Comparison of ENCODE assay signal across 23 cellular contexts in the genomic region with DNA sequence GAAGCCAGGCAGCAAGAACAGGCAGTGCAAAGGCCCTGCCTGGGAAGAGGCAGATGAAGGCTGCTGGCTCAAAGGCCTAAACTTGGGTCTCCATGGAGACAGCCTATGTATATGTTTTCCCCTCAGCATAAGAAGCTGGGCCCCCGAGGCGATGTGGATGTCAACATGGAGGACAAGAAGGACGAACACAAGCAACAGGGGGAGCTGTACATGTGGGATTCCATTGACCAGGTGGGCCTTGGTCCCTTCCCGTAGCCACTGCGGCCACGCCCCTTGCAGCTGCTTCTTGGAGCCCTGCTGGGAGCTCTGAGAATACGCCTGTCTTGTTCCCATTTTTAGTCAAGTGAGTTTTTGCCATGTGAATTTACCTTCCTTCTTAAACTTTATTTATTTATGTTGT.
A peak's percentile ranks its signal among the peaks of the same experiment; 100 is the strongest.
DNase-seq lines count a peak whose midpoint lies in the region; TF ChIP-seq lines count a peak whose summit lies in the region.
"Had no signal": no experiment of that assay in that cellular context is flagged by ENCODE, and none has a peak within 500 bp of the region (broad histone marks: within the 10 kb centered on the region; RNA-seq: fewer than 3 reads in every experiment).

No MANE protein-coding gene starts in this region.

- peaks cover 0 to 12% (median 3%) of the 10 kb centered on the region in 3 experiments; a peak in 2 of 7 replicates for H3K36me3 Mint-ChIP-seq in H9 (ENCODE audit: insufficient read depth in 1 of 3, low read depth in 3 of 3)

- H2BK15ac ChIP-seq in H9 (ENCODE audit: low read depth, low read length) (no peak overlapping the region), mesendoderm (replicated peaks; ENCODE audit: low read depth) (no peak overlapping the region)

- H3K4me2 ChIP-seq in H9 (ENCODE audit: insufficient read depth, insufficient read length, low read length) (no peak overlapping the region), mesendoderm (ENCODE audit: low read length) (no peak overlapping the region)

- no peaks in the 10 kb centered on the region for H3K79me2 ChIP-seq in H9 (ENCODE audit: insufficient read depth, low read length)
- no peaks in the 10 kb centered on the region for H3K79me2 ChIP-seq in mesendoderm (ENCODE audit: control insufficient read depth, insufficient read depth, low read length)

- H2AK5ac ChIP-seq in H9 (ENCODE audit: insufficient read length, low read length): no peak overlapping the region
- no peak overlapping the region for H2AK5ac ChIP-seq in mesendoderm (ENCODE audit: low read length)

- H3K27me3 ChIP-seq in H9 (ENCODE audit: insufficient read depth, low read length) (no peaks in the 10 kb centered on the region), WERI-Rb-1 (ENCODE audit: insufficient read depth, low read depth, severe bottlenecking) (no peaks in the 10 kb centered on the region), mesendoderm (ENCODE audit: insufficient read depth, low read length, poor library complexity) (no peaks in the 10 kb centered on the region)

- H3K27ac ChIP-seq in H9 (ENCODE audit: insufficient read length, low read depth, low read length): no peak overlapping the region
- no peak overlapping the region for H3K27ac ChIP-seq in WERI-Rb-1
- H3K27ac ChIP-seq in mesendoderm (ENCODE audit: low read depth, low read length): no peak overlapping the region
- H3K27ac ChIP-seq: SK-N-MC had no signal

- H3K9me3 ChIP-seq in H9 (ENCODE audit: control insufficient read depth, low read depth, low read length) (no peaks in the 10 kb centered on the region), WERI-Rb-1 (ENCODE audit: severe bottlenecking) (no peaks in the 10 kb centered on the region)

- no peak overlapping the region for H3K18ac ChIP-seq in H9 (ENCODE audit: insufficient read length, low read depth, low read length)
- H3K18ac ChIP-seq in mesendoderm (ENCODE audit: low read length): no peak overlapping the region

- no peaks in the 10 kb centered on the region for H3K23me2 ChIP-seq in H9 (ENCODE audit: insufficient read length, low read depth, low read length, poor library complexity, severe bottlenecking)

- no peak overlapping the region for H2BK20ac ChIP-seq in H9 (ENCODE audit: low read depth, low read length, poor library complexity, severe bottlenecking)

- H4K8ac ChIP-seq in H9 (replicated peaks; ENCODE audit: insufficient read length, low read depth, low read length) (no peak overlapping the region), mesendoderm (ENCODE audit: low read depth, low read length) (no peak overlapping the region)

- no peak overlapping the region for H2BK12ac ChIP-seq in H9 (ENCODE audit: insufficient read length, low read depth, low read length)

- no peak for TF ChIP-seq CTCF in H9 (conservative IDR thresholded peaks at IDR 0.05)
- TF ChIP-seq CTCF in WERI-Rb-1 (IDR thresholded peaks at IDR 0.05; ENCODE audit: low read depth, low read length): no peak

- DNase-seq in NCI-H524 (lab: John Stamatoyannopoulos, UW) (peak; percentile 5 to 24), NCI-H524 treated with DMSO at 0.1 percent for 48 hours (lab: John Stamatoyannopoulos, UW) (no peak), H9 (peak; percentile 47), WERI-Rb-1 (peak; percentile 6), mesendoderm (peak; percentile 62), DMS53 treated with DMSO at 0.1 percent for 48 hours (lab: John Stamatoyannopoulos, UW; ENCODE audit: unreplicated experiment) (no peak), activated gamma-delta T cell treated with Interleukin-2 at 50 U/mL for 16 hours (no peak), HCEC 1CT (no peak)
- DNase-seq: 8988T, ACHN, DMS79, EL, GF-D8, Kasumi-1, MV-4-11, NCI-H1105 treated with DMSO at 0.1 percent for 48 hours, NCI-H1694, NCI-H2029 treated with DMSO at 0.1 percent for 48 hours, NCI-H2171, NCI-H226, NCI-H510A, SIG-M5 had no signal

- H3K23ac ChIP-seq in H9 (ENCODE audit: insufficient read length, low read depth, low read length): no peak overlapping the region
- H3K23ac ChIP-seq in mesendoderm (ENCODE audit: low read length): no peak overlapping the region

- peaks cover 2 to 4% of the 10 kb centered on the region in 2 experiments; a peak in 3 of 5 replicates for H3K9me3 Mint-ChIP-seq in H9

- no peak overlapping the region for H3T11ph ChIP-seq in H9 (ENCODE audit: low read length)

- H3K4me1 ChIP-seq in H9 (ENCODE audit: insufficient read depth, low read length) (no peaks in the 10 kb centered on the region), mesendoderm (ENCODE audit: control insufficient read depth, low read depth, low read length) (no peaks in the 10 kb centered on the region)

- H3K36me3 ChIP-seq in WERI-Rb-1 (no peaks in the 10 kb centered on the region), mesendoderm (ENCODE audit: control insufficient read depth, insufficient read depth, low read length) (no peaks in the 10 kb centered on the region)

- H3K27ac Mint-ChIP-seq in H9: peak overlapping the region in 1 of 3 experiments; percentile 55; a peak in 2 of 7 replicates

- peaks cover 0 to 3% of the 10 kb centered on the region in 2 experiments; a peak in 2 of 4 replicates for H3K4me1 Mint-ChIP-seq in H9

- H3K4me3 Mint-ChIP-seq in H9: no peak overlapping the region

- H3K27me3 Mint-ChIP-seq in H9 (ENCODE audit: low read depth): no peaks in the 10 kb centered on the region

- no peak overlapping the region for H4K91ac ChIP-seq in H9 (ENCODE audit: insufficient read length, low read depth, low read length)

- H3K9ac ChIP-seq in H9 (ENCODE audit: extremely low read depth, insufficient read length, low read length) (no peak overlapping the region), mesendoderm (ENCODE audit: low read length) (no peak overlapping the region)

- WGBS in H9 (ENCODE audit: extremely low coverage, insufficient read length, low lambda C conversion rate): no CpG with 5 or more reads among the region's 7 CpGs
- WGBS in mesendoderm (ENCODE audit: extremely low coverage, insufficient coverage, low lambda C conversion rate): no CpG with 5 or more reads among the region's 7 CpGs

- no peak overlapping the region for H2BK120ac ChIP-seq in H9 (ENCODE audit: low read depth, low read length, poor library complexity, severe bottlenecking)
- no peak overlapping the region for H2BK120ac ChIP-seq in mesendoderm (ENCODE audit: low read depth, low read length)

- no peak overlapping the region for H3K4ac ChIP-seq in H9 (ENCODE audit: low read depth, low read length)
- no peak overlapping the region for H3K4ac ChIP-seq in mesendoderm (ENCODE audit: low read depth, low read length)

- no peaks in the 10 kb centered on the region for H4K20me1 ChIP-seq in H9 (ENCODE audit: control insufficient read depth, insufficient read depth, insufficient read length)

- no peak overlapping the region for H2BK5ac ChIP-seq in H9 (ENCODE audit: insufficient read length, low read length)
- no peak overlapping the region for H2BK5ac ChIP-seq in mesendoderm (ENCODE audit: low read length)

- H3K14ac ChIP-seq in H9 (ENCODE audit: insufficient read depth, low read length): no peak overlapping the region

- H3K4me3 ChIP-seq in WERI-Rb-1 (ENCODE audit: low read depth, low read length) (no peak overlapping the region), mesendoderm (ENCODE audit: low read length) (no peak overlapping the region)
- H3K4me3 ChIP-seq: SK-N-MC had no signal

- H3K56ac ChIP-seq in H9 (ENCODE audit: insufficient read length, low read depth, low read length) (no peak overlapping the region), mesendoderm (ENCODE audit: low read length) (no peak overlapping the region)

- H3K79me1 ChIP-seq in H9 (ENCODE audit: insufficient read depth, low read depth, low read length, poor library complexity, severe bottlenecking): no peaks in the 10 kb centered on the region
- no peaks in the 10 kb centered on the region for H3K79me1 ChIP-seq in mesendoderm (ENCODE audit: low read length)

- no peak overlapping the region for H4K5ac ChIP-seq in H9 (ENCODE audit: insufficient read length, low read depth, low read length)
- no peak overlapping the region for H4K5ac ChIP-seq in mesendoderm (ENCODE audit: low read length)

- H2AFZ ChIP-seq in H9 (ENCODE audit: low read length): no peak overlapping the region

Comparison
In these comparisons a context has a peak if more than half of its experiments do, and no peak if none do; other contexts are left out.
1. DNase-seq: peak in NCI-H524 (2 of 2), H9 (single experiment), WERI-Rb-1 (single experiment) and mesendoderm (single experiment); none in NCI-H524 treated with DMSO at 0.1 percent for 48 hours (single experiment), DMS53 treated with DMSO at 0.1 percent for 48 hours (single experiment), activated gamma-delta T cell treated with Interleukin-2 at 50 U/mL for 16 hours (single experiment) and HCEC 1CT (single experiment).